Comparison of ENCODE assay signal across 1 cellular context in the genomic region with DNA sequence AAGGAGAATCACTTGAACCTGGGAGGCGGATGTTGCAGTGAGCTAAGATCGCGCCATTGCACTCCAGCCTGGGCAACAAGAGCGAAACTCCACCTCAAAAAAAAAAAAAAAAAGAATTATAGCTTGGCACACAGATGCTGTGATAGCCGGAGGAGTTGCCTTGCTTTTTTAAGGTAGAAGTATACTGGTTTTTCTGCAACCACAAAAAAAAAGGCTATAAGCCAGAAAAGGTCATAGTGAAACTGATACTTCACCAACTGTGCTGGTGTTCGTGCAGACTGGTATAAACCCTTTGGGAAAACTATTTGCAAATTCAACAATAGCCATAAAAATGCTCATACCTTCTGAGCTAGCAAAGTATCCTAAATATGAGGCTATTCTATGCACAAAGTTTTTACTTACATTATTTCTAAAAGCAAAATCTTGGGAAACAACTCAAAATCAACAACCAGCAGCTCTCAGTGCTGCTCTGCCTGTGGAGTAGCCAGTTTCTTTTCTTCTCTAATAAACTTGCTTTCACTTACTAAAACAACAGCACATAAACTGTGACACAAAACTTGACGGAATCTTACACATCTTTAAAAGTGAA.
TF ChIP-seq lines count a peak whose summit lies in the region.

No MANE protein-coding gene starts in this region.

TF ChIP-seq in HEK293, 187 proteins besides CTCF, POLR2A, EP300 and RAD21 (continued from another document):
- no peak for TF ChIP-seq ZNF292 (tag by site-specific recombination; IDR thresholded peaks at IDR 0.05; ENCODE audit: borderline replicate concordance, low read depth)
